ENCODE assay signal across 8 cellular contexts in the genomic region with DNA sequence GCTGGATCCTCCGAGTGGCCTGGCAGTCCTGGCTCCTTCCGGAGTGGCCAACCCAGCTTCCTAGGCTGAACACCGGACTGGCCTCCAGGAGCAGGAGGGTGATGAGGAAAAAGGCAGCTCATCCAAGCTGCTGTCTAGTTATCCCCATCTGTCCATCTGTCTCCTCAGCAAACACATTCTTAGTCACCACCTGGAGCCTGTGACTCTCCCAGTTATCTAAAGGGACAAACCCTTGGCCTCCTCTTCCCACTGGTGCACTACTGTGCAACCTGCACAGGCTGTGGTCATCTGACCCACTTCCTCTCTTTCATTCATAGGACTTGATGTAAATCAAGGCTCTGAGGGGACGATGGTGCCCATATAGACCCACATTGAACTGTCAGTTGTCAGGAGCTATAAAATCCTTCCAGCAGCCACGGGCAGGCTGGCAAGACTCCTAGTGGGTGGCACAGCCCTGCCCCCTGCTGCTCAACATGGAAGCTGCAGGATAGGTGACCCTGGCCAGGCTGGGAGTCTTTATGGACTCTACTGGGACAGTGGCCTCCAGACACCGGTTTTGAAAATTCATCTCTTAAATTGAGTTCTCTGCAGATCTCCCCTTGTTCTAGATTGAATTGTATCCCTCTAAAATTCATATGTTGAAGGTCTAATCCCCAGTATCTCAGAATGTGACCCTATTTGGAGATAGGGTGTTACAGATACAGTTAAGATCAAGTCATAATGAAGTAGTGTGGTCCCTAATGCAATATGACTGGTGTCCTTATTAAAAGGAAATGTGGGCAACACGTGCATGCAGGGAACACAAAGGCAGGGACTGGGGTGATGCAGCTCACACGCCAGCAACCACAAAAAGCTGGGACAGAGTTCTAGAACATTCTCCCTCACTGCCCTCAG. TPM values are rescaled to one million over a fixed set of nuclear protein-coding genes. Genes with fewer than 3 reads are reported as not detected.
DNase-seq lines count a peak whose midpoint lies in the region; ATAC-seq, FAIRE-seq and TF ChIP-seq lines count a peak whose summit lies in the region.

No MANE protein-coding gene starts in this region.

- peak; percentile 90 for DNase-seq in DMS 273 treated with DMSO at 0.1 percent for 48 hours (lab: John Stamatoyannopoulos, UW)
- DNase-seq in SJCRH30, result peak; percentile 78 to 90
- DNase-seq in activated gamma-delta T cell (lab: John Stamatoyannopoulos, UW), result peak; percentile 30
- DNase-seq in frontal cortex (ENCODE audit: low spot score in 2 of 2), result peak; percentile 47 to 72
- DNase-seq in pancreas, result peak; percentile 58 to 90 (median 82)
- DNase-seq in transverse colon, result peak; percentile 86

- H3K27me3 ChIP-seq in Loucy (ENCODE audit: insufficient read depth, low read length, poor library complexity, severe bottlenecking), result no peaks in the 10 kb centered on the region
- no peaks in the 10 kb centered on the region for H3K27me3 ChIP-seq in SJCRH30
- no peaks in the 10 kb centered on the region for H3K27me3 ChIP-seq in pancreas
- no peaks in the 10 kb centered on the region for H3K27me3 ChIP-seq in transverse colon

- peak overlapping the region; percentile 23; the same call in 1 of the 2 replicates for H2AFZ ChIP-seq in Loucy (ENCODE audit: low read length)

- no peak overlapping the region for H3K4me3 ChIP-seq in Loucy (ENCODE audit: low read length, poor library complexity, severe bottlenecking)
- H3K4me3 ChIP-seq in SJCRH30, result no peak overlapping the region
- H3K4me3 ChIP-seq in pancreas, result no peak overlapping the region
- H3K4me3 ChIP-seq in transverse colon, result no peak overlapping the region

- no peaks in the 10 kb centered on the region for H3F3A ChIP-seq in Loucy (ENCODE audit: low read depth)

- H4K20me1 ChIP-seq in Loucy (ENCODE audit: insufficient read depth, low read length, poor library complexity, severe bottlenecking), result no peaks in the 10 kb centered on the region

- in situ Hi-C loops in transverse colon (cut with MboI; ENCODE audit: low pct_ligation_motif_present in 1 of 4, low pct_unique_long_range_greater_than_20kb in 1 of 4, low sequenced_read_pairs in 3 of 4), result loop anchor here in 1 of 4 donors (25.0 kb wide), 1 partner anchor 162 kb away; no protein-coding TSS in a partner anchor

- FAIRE-seq in frontal cortex (lab: Jason Lieb, UNC) (no peak), pancreas (lab: Jason Lieb, UNC) (no peak)

- H3K27ac ChIP-seq in SJCRH30 (no peak overlapping the region), pancreas (no peak overlapping the region), transverse colon (no peak overlapping the region)

- no peak overlapping the region for H3K4me2 ChIP-seq in Loucy (ENCODE audit: low read depth, low read length, poor library complexity, severe bottlenecking)

- no peak overlapping the region for H3K9ac ChIP-seq in Loucy (ENCODE audit: low read depth, low read length, poor library complexity, severe bottlenecking)

- intact Hi-C loops in pancreas (cut with DNase I) (no loop called here), transverse colon (cut with DNase I; ENCODE audit: low total_unique reads) (no loop called here)

- 47 to 50% methylated on average over 8 of the region's 8 CpGs for whole genome bisulfite sequencing in pancreas, 2 donors
- 33 to 49% methylated on average over 3 to 8 of the region's 8 CpGs for WGBS in transverse colon (ENCODE audit: low coverage in 1 of 2), 2 donors

- no peaks in the 10 kb centered on the region for H3K79me2 ChIP-seq in Loucy (ENCODE audit: insufficient read depth, low read length)

- ATAC-seq in GM21723 (IDR thresholded peaks at IDR 0.05; ENCODE audit: unreplicated experiment), result peak; percentile 77
- peak; percentile 95 to 100 (median 98) for ATAC-seq in pancreas

- TF ChIP-seq POLR2A in transverse colon (IDR thresholded peaks at IDR 0.05), result no peak

- no peak for TF ChIP-seq EP300 in transverse colon (IDR thresholded peaks at IDR 0.05; ENCODE audit: low read depth)

- peaks cover 3% of the 10 kb centered on the region; the same call in 1 of the 2 replicates for H3K9me3 ChIP-seq in Loucy (ENCODE audit: insufficient read depth, low read depth, low read length)
- 0 out of 2 replicates have a peak, but pooled peaks cover 6% of the 10 kb centered on the region for H3K9me3 ChIP-seq in SJCRH30 (replicated peaks)
- H3K9me3 ChIP-seq in pancreas, result no peaks in the 10 kb centered on the region
- no peaks in the 10 kb centered on the region for H3K9me3 ChIP-seq in transverse colon

- TF ChIP-seq CTCF in Loucy (conservative IDR thresholded peaks at IDR 0.05; ENCODE audit: low read length), result peak; percentile 96
- TF ChIP-seq CTCF in pancreas (IDR thresholded peaks at IDR 0.05), result peak; percentile 83 to 96 (median 88)
- TF ChIP-seq CTCF in transverse colon (IDR thresholded peaks at IDR 0.05), result peak; percentile 82 to 92 (median 88)

- H3K36me3 ChIP-seq in Loucy (ENCODE audit: insufficient read depth, low read length) (no peaks in the 10 kb centered on the region), SJCRH30 (no peaks in the 10 kb centered on the region), pancreas (no peaks in the 10 kb centered on the region), transverse colon (no peaks in the 10 kb centered on the region)

- peaks cover 4% of the 10 kb centered on the region for H3K4me1 ChIP-seq in Loucy (ENCODE audit: insufficient read depth, low read length, poor library complexity, severe bottlenecking)
- no peaks in the 10 kb centered on the region for H3K4me1 ChIP-seq in SJCRH30
- H3K4me1 ChIP-seq in pancreas, result no peaks in the 10 kb centered on the region
- H3K4me1 ChIP-seq in transverse colon, result no peaks in the 10 kb centered on the region

- no peaks in the 10 kb centered on the region for H3K9me2 ChIP-seq in Loucy (replicated peaks; ENCODE audit: low read depth, low read length)

RNA-seq across cellular contexts. Expression of a gene that starts 29.3 kb away (rescaled TPM):
- total RNA-seq in SJCRH30 (2014; rRNA removed; shearing (Covaris generic)), result 0.67 and 1.0 TPM in 2 replicates
- total RNA-seq in frontal cortex (4.5 TPM), pancreas (1 to 10 TPM in 4 of 6 donors, under 1 TPM in 2; 0.32 to 3.1 (median 1.2) TPM), transverse colon (10 to 100 TPM in 1 of 4 donors, 1 to 10 TPM in 2, not detected in 1; 1.6 to 25.1 (median 9.1) TPM)
- polyA plus RNA-seq in pancreas, result 1 to 10 TPM; 1.3 to 1.8 TPM

RNA-seq across cellular contexts. Expression of a gene that starts 34.1 kb away (rescaled TPM):
- 232 and 243 TPM in 2 replicates for total RNA-seq in SJCRH30 (2014; rRNA removed; shearing (Covaris generic))
- 174 TPM for total RNA-seq in frontal cortex
- total RNA-seq in pancreas, result 10 to 100 TPM; 37.1 to 65.1 (median 58.5) TPM
- 10 to 100 TPM; 21.7 to 29.5 TPM for polyA plus RNA-seq in pancreas
- total RNA-seq in transverse colon, result 100 to 1,000 TPM in 3 of 4 donors, 10 to 100 TPM in 1; 74.1 to 155 (median 139) TPM

RNA-seq across cellular contexts. Expression of a gene that starts 36.2 kb away (rescaled TPM):
- not detected in 2 replicates for total RNA-seq in SJCRH30 (2014; rRNA removed; shearing (Covaris generic))
- not detected for total RNA-seq in frontal cortex
- not detected for total RNA-seq in pancreas
- under 1 TPM in 1 of 2 donors, not detected in 1; 0.14 TPM for polyA plus RNA-seq in pancreas
- total RNA-seq in transverse colon, result under 1 TPM in 1 of 4 donors, not detected in 3; 0.95 TPM

RNA-seq across cellular contexts. Expression of a gene that starts 58.1 kb away (rescaled TPM):
- total RNA-seq in SJCRH30 (2014; rRNA removed; shearing (Covaris generic)), result not detected in 2 replicates
- total RNA-seq in frontal cortex, result under 0.01 TPM
- under 1 TPM; 0.04 to 0.50 (median 0.25) TPM for total RNA-seq in pancreas
- polyA plus RNA-seq in pancreas, result 1 to 10 TPM; 1.1 to 1.5 TPM
- total RNA-seq in transverse colon, result under 1 TPM in 2 of 4 donors, not detected in 2; 0.27 to 0.32 TPM

Comparison
In these comparisons a context has a peak if more than half of its experiments do, and no peak if none do; other contexts are left out.
1. DNase-seq: peak in every context shown above with its lines; median percentile 90 in DMS 273 treated with DMSO at 0.1 percent for 48 hours; 86 in transverse colon; 84 in SJCRH30; 82 in pancreas; 60 in frontal cortex; 30 in activated gamma-delta T cell.